Comparison of ENCODE assay signal across 30 cellular contexts in genomic region chr10:48887982-48888381, GRCh38. TPM values are rescaled to one million over a fixed set of nuclear protein-coding genes. Genes with fewer than 3 reads are reported as not detected.
A peak's percentile ranks its signal among the peaks of the same experiment; 100 is the strongest.
DNase-seq lines count a peak whose midpoint lies in the region; ATAC-seq, FAIRE-seq and TF ChIP-seq lines count a peak whose summit lies in the region.
"Had no signal": no experiment of that assay in that cellular context is flagged by ENCODE, and none has a peak within 500 bp of the region (broad histone marks: within the 10 kb centered on the region; RNA-seq: fewer than 3 reads in every experiment).

No MANE protein-coding gene starts in this region.

- H3K4me1 Mint-ChIP-seq in dendritic cell treated with granulocyte-macrophage colony-stimulating factor and Interleukin-4, amounts not matched to agents 40 ng/mL and 50 ng/mL, for 4 days (ENCODE audit: low read depth) = peaks cover 47% of the 10 kb centered on the region
- peaks cover 0 to 8% (median 2%) of the 10 kb centered on the region in 3 donors for H3K4me1 Mint-ChIP-seq in naive B cell
- peaks cover 0 to 2% (median 0%) of the 10 kb centered on the region in 4 donors for H3K4me1 Mint-ChIP-seq in naive thymus-derived CD8-positive, alpha-beta T cell
- H3K4me1 Mint-ChIP-seq: CD14-positive monocyte; CD8-positive, alpha-beta memory T cell had no signal

- no peak for DNase-seq in K562 (ENCODE audit: extremely low read depth in 1 of 4, low spot score in 3 of 4)
- DNase-seq in naive B cell = no peak
- no peak for DNase-seq in nucleus accumbens (lab: John Stamatoyannopoulos, UW)
- no peak for DNase-seq in naive thymus-derived CD8-positive, alpha-beta T cell
- DNase-seq: 8988T; ACHN; BE2C; C1 segment of cervical spinal cord; CD4-positive, alpha-beta memory T cell; CD4-positive, CD25-positive, alpha-beta regulatory T cell; CD8-positive, alpha-beta memory T cell; COR-L47; DMS 273 treated with DMSO at 0.1 percent for 48 hours; DMS153; DMS53; DMS79; DND-41; EL; GDM1 had no signal

- no peak for TF ChIP-seq EP300 in K562 (IDR thresholded peaks at IDR 0.05; ENCODE audit: low read length)

- no peak for FAIRE-seq in K562 (lab: Jason Lieb, UNC)
- FAIRE-seq: A204.1, GM12878, GM12892, GM18507 had no signal

- peaks cover 3 to 19% of the 10 kb centered on the region in 2 experiments; a peak in 4 of 5 replicates for H3K27me3 ChIP-seq in K562 (ENCODE audit: control insufficient read depth in 2 of 2, insufficient read depth in 2 of 2, low read length in 2 of 2)
- H3K27me3 ChIP-seq: BE2C, BLaER1 had no signal

- no peak overlapping the region for H3K9ac ChIP-seq in K562 (ENCODE audit: insufficient read depth in 1 of 2, low read depth in 2 of 2, low read length in 2 of 2)
- H3K9ac ChIP-seq: BLaER1 had no signal

- POLR2A ChIA-PET in K562 (lab: Yijun Ruan, JAX) = no interaction called here
- POLR2A ChIA-PET in naive thymus-derived CD8-positive, alpha-beta T cell (lab: Charles Lee) = no interaction called here

- no peaks in the 10 kb centered on the region for H3K79me2 ChIP-seq in K562 (ENCODE audit: control insufficient read depth, insufficient read depth, low read length)

- H3K4me3 ChIP-seq in K562 = no peak overlapping the region
- H3K4me3 ChIP-seq: BLaER1, GM12878 had no signal

- H3K27ac ChIP-seq in K562 (ENCODE audit: extremely low read depth, low read depth, low read length) = no peak overlapping the region
- H3K27ac ChIP-seq: BLaER1 had no signal

- TF ChIP-seq RAD21 in K562 (CRISPR knock-in tag; conservative IDR thresholded peaks at IDR 0.05 in 1 of 2, IDR thresholded peaks at IDR 0.05 in 1 of 2) = no peak

- WGBS in K562 (ENCODE audit: insufficient coverage, low coverage, missing lambda C conversion rate) = no CpG with 5 or more reads among the region's 1 CpG

- no TSS peak for BruUV-seq in K562 (replicated peaks; lab: Mats Ljungman, UMichigan)

- H2AFZ ChIP-seq in K562 (ENCODE audit: low read depth, low read length) = no peak overlapping the region

- H3K9me3 Mint-ChIP-seq in dendritic cell treated with granulocyte-macrophage colony-stimulating factor and Interleukin-4, amounts not matched to agents 40 ng/mL and 50 ng/mL, for 4 days = no peaks in the 10 kb centered on the region
- no peaks in the 10 kb centered on the region for H3K9me3 Mint-ChIP-seq in naive B cell
- H3K9me3 Mint-ChIP-seq in naive thymus-derived CD8-positive, alpha-beta T cell = no peaks in the 10 kb centered on the region
- H3K9me3 Mint-ChIP-seq: CD14-positive monocyte; CD4-positive, alpha-beta memory T cell; CD4-positive, CD25-positive, alpha-beta regulatory T cell had no signal

- no peaks in the 10 kb centered on the region for H3K27me3 Mint-ChIP-seq in dendritic cell treated with granulocyte-macrophage colony-stimulating factor and Interleukin-4, amounts not matched to agents 40 ng/mL and 50 ng/mL, for 4 days
- H3K27me3 Mint-ChIP-seq in naive B cell = no peaks in the 10 kb centered on the region
- H3K27me3 Mint-ChIP-seq in naive thymus-derived CD8-positive, alpha-beta T cell = no peaks in the 10 kb centered on the region
- H3K27me3 Mint-ChIP-seq: CD4-positive, CD25-positive, alpha-beta regulatory T cell had no signal

- CTCF ChIA-PET in K562 (lab: Yijun Ruan, JAX; ENCODE audit: low intra/inter-chr PET ratio) = no interaction called here

- no peaks in the 10 kb centered on the region for H4K20me1 ChIP-seq in K562 (replicated peaks; ENCODE audit: control insufficient read depth, insufficient read depth, low read length)
- H4K20me1 ChIP-seq: BLaER1 had no signal

- H3K4me1 ChIP-seq in K562 (replicated peaks in 1 of 2; ENCODE audit: control insufficient read depth in 2 of 2, insufficient read depth in 2 of 2, low read length in 2 of 2) = no peaks in the 10 kb centered on the region
- H3K4me1 ChIP-seq: BE2C, BLaER1 had no signal

- peak overlapping the region; percentile 0 for H3K27ac Mint-ChIP-seq in dendritic cell treated with granulocyte-macrophage colony-stimulating factor and Interleukin-4, amounts not matched to agents 40 ng/mL and 50 ng/mL, for 4 days
- peak overlapping the region in 4 of 6 donors; percentile 13 to 57 (median 32) for H3K27ac Mint-ChIP-seq in naive B cell
- H3K27ac Mint-ChIP-seq in naive thymus-derived CD8-positive, alpha-beta T cell = no peak overlapping the region
- H3K27ac Mint-ChIP-seq: CD14-positive monocyte; CD4-positive, alpha-beta memory T cell; CD8-positive, alpha-beta memory T cell had no signal

- ATAC-seq in K562 (no peak), naive B cell (ENCODE audit: low read depth in 2 of 2) (no peak)
- no peak for ATAC-seq in naive thymus-derived CD8-positive, alpha-beta T cell
- ATAC-seq: GM12878 had no signal

- TF ChIP-seq POLR2A in K562 (conservative IDR thresholded peaks at IDR 0.05) = no peak

- intact Hi-C loops in K562 (cut with micrococcal nuclease) = loop anchor here (5.0 kb wide), 1 partner anchor 624 kb away; no protein-coding TSS in a partner anchor
- intact Hi-C loops in dendritic cell treated with granulocyte-macrophage colony-stimulating factor and Interleukin-4, amounts not matched to agents 40 ng/mL and 50 ng/mL, for 4 days (cut with micrococcal nuclease) = no loop called here

- no peak overlapping the region for H3K4me2 ChIP-seq in K562 (ENCODE audit: insufficient read depth, low read length)
- H3K4me2 ChIP-seq: BLaER1 had no signal

- no peak overlapping the region for H3K4me3 Mint-ChIP-seq in dendritic cell treated with granulocyte-macrophage colony-stimulating factor and Interleukin-4, amounts not matched to agents 40 ng/mL and 50 ng/mL, for 4 days
- no peak overlapping the region for H3K4me3 Mint-ChIP-seq in naive B cell
- H3K4me3 Mint-ChIP-seq in naive thymus-derived CD8-positive, alpha-beta T cell = no peak overlapping the region
- H3K4me3 Mint-ChIP-seq: CD14-positive monocyte; CD4-positive, alpha-beta memory T cell; CD4-positive, CD25-positive, alpha-beta regulatory T cell; CD8-positive, alpha-beta memory T cell had no signal

- H3K9me1 ChIP-seq in K562 (ENCODE audit: control insufficient read depth, insufficient read depth, low read length) = no peaks in the 10 kb centered on the region

- no peaks in the 10 kb centered on the region for H3K9me3 ChIP-seq in K562 (replicated peaks; ENCODE audit: control insufficient read depth, insufficient read depth, low read depth, low read length)
- H3K9me3 ChIP-seq: BE2C, BLaER1 had no signal

- no peak for TF ChIP-seq CTCF in K562 (IDR thresholded peaks at IDR 0.05 in 2 of 3, conservative IDR thresholded peaks at IDR 0.05 in 1 of 3; ENCODE audit: insufficient read depth in 2 of 3, low read depth in 1 of 3, low read length in 3 of 3)

- H3K36me3 Mint-ChIP-seq in dendritic cell treated with granulocyte-macrophage colony-stimulating factor and Interleukin-4, amounts not matched to agents 40 ng/mL and 50 ng/mL, for 4 days (ENCODE audit: low read depth) = peaks cover 97% of the 10 kb centered on the region
- peaks cover 29 to 56% of the 10 kb centered on the region in 2 donors for H3K36me3 Mint-ChIP-seq in naive B cell
- H3K36me3 Mint-ChIP-seq in naive thymus-derived CD8-positive, alpha-beta T cell = no peaks in the 10 kb centered on the region
- H3K36me3 Mint-ChIP-seq: CD4-positive, alpha-beta memory T cell; CD4-positive, CD25-positive, alpha-beta regulatory T cell; CD8-positive, alpha-beta memory T cell had no signal

- H3K36me3 ChIP-seq in K562 (ENCODE audit: control insufficient read depth, insufficient read depth, low read length) = no peaks in the 10 kb centered on the region
- H3K36me3 ChIP-seq: BE2C, BLaER1 had no signal

- in situ Hi-C loops in K562 (cut with MboI) = no loop called here

TF ChIP-seq in K562, 482 proteins besides CTCF, POLR2A, EP300 and RAD21 (continues in another document):
- TF ChIP-seq HNRNPK (IDR thresholded peaks at IDR 0.05; ENCODE audit: low read depth, low read length, poor library complexity, severe bottlenecking) (peak; percentile 86), E2F3 (CRISPR knock-in tag; IDR thresholded peaks at IDR 0.05) (no peak), ILF3 (IDR thresholded peaks at IDR 0.05; ENCODE audit: borderline replicate concordance) (no peak), RBFOX2 (IDR thresholded peaks at IDR 0.05; ENCODE audit: low read depth, low read length) (no peak)

RNA-seq across cellular contexts. Expression of gene LRRC18, which starts 51.7 kb away (rescaled TPM):
- total RNA-seq in K562 (2011; cell fraction: chromatin; rRNA removed; ENCODE audit: low replicate concordance) = not detected in 2 replicates
- total RNA-seq in K562 (2011; cell fraction: nucleolus; rRNA removed) = not detected in 2 replicates
- not detected in 2 replicates for total RNA-seq in K562 (2011; cell fraction: nucleoplasm; rRNA removed)
- total RNA-seq in K562 (2014; rRNA removed) = not detected in 2 replicates
- total RNA-seq in K562 (2014; rRNA removed; fragmentation: Illumina TruSeq; extraction: Trizol) = not detected in 2 replicates
- total RNA-seq in K562 (2015; rRNA removed; fragmentation: Illumina TruSeq; extraction: Trizol) = not detected in 2 replicates
- not detected in 2 replicates for total RNA-seq in K562 (2021)
- not detected in 2 replicates for polyA plus RNA-seq in K562 (2011; rRNA removed)
- not detected in 2 replicates for polyA plus RNA-seq in K562 (2011; cell fraction: cytosol; rRNA removed)
- not detected in 2 replicates for polyA plus RNA-seq in K562 (2011; cell fraction: nucleus; rRNA removed)
- polyA plus RNA-seq in K562 (2012) = not detected in 2 replicates
- polyA plus RNA-seq in K562 (2014; fragmentation: Illumina TruSeq; extraction: Trizol) = not detected in 2 replicates
- polyA plus RNA-seq in K562 (2014; fragmentation: Nextera tagmentation; extraction: Ambion mirVana) = not detected
- polyA plus RNA-seq in K562 (2014; rRNA removed) = not detected in 2 replicates
- not detected in 2 replicates for polyA minus RNA-seq in K562 (2011; rRNA and poly(A)+ RNA removed)
- not detected in 2 replicates for polyA minus RNA-seq in K562 (2011; cell fraction: cytosol; rRNA and poly(A)+ RNA removed)
- not detected in 2 replicates for polyA minus RNA-seq in K562 (2011; cell fraction: nucleus; rRNA and poly(A)+ RNA removed)
- 1 to 10 TPM in 3 of 6 donors, under 1 TPM in 2, not detected in 1; 0.35 to 2.0 (median 1.1) TPM for polyA plus RNA-seq in naive B cell (ENCODE audit: low read depth in 6 of 6)
- total RNA-seq in naive thymus-derived CD8-positive, alpha-beta T cell = not detected
- polyA plus RNA-seq in naive thymus-derived CD8-positive, alpha-beta T cell = not detected
- total RNA-seq: A673; CD4-positive, alpha-beta memory T cell; CD4-positive, CD25-positive, alpha-beta regulatory T cell; CD8-positive, alpha-beta memory T cell; Daoy; G401 had no signal
- polyA plus RNA-seq: AG04450; CD14-positive monocyte; CD4-positive, alpha-beta memory T cell; CD4-positive, CD25-positive, alpha-beta regulatory T cell; CD8-positive, alpha-beta memory T cell had no signal

Comparison
In these comparisons a context has a peak if more than half of its experiments do, and no peak if none do; other contexts are left out.
1. H3K27ac Mint-ChIP-seq: peak in dendritic cell treated with granulocyte-macrophage colony-stimulating factor and Interleukin-4, amounts not matched to agents 40 ng/mL and 50 ng/mL, for 4 days (single experiment) and naive B cell (4 of 6); none in naive thymus-derived CD8-positive, alpha-beta T cell (0 of 10).